ENCODE assay signal across 10 cellular contexts in genomic region chr3:87227835-87228144, GRCh38. TPM values are rescaled to one million over a fixed set of nuclear protein-coding genes. Genes with fewer than 3 reads are reported as not detected.
A peak's percentile ranks its signal among the peaks of the same experiment; 100 is the strongest.
DNase-seq lines count a peak whose midpoint lies in the region; ATAC-seq and TF ChIP-seq lines count a peak whose summit lies in the region.
"Had no signal": no experiment of that assay in that cellular context is flagged by ENCODE, and none has a peak within 500 bp of the region (broad histone marks: within the 10 kb centered on the region; RNA-seq: fewer than 3 reads in every experiment).

No MANE protein-coding gene starts in this region.

- H3K27me3 Mint-ChIP-seq in activated T-helper 17 cell treated with anti-CD3 and anti-CD28 coated beads, Interleukin-2, amount 50 U/mL, for 72 hours = peaks cover 3% of the 10 kb centered on the region

- DNase-seq in GM13976 (ENCODE audit: low spot score) = peak; percentile 3
- no peak for DNase-seq in kidney epithelial cell (ENCODE audit: low read depth)
- no peak for DNase-seq in upper lobe of left lung
- no peak for DNase-seq in 8988T
- DNase-seq in NCI-H2081 treated with DMSO at 0.1 percent for 48 hours (lab: John Stamatoyannopoulos, UW) = no peak
- DNase-seq in activated CD8-positive, alpha-beta memory T cell treated with anti-CD3 and anti-CD28 coated beads for 24 hours = no peak

- peak overlapping the region; percentile 98 for H3K4me3 ChIP-seq in kidney epithelial cell (ENCODE audit: low read depth, low read length)
- H3K4me3 ChIP-seq in upper lobe of left lung = peak overlapping the region; percentile 65 to 92 (median 88)

- H3K4me1 ChIP-seq in upper lobe of left lung = peaks cover 16 to 30% (median 24%) of the 10 kb centered on the region in 4 donors

- peaks cover 3% of the 10 kb centered on the region for H3K9me3 Mint-ChIP-seq in activated T-helper 17 cell treated with anti-CD3 and anti-CD28 coated beads, Interleukin-2, amount 50 U/mL, for 72 hours

- WGBS in upper lobe of left lung, 2 donors = 0% methylated on average over 3 of the region's 3 CpGs

- peak overlapping the region; percentile 99 for H3K27ac Mint-ChIP-seq in activated T-helper 17 cell treated with anti-CD3 and anti-CD28 coated beads, Interleukin-2, amount 50 U/mL, for 72 hours

- TF ChIP-seq CTCF in GM13976 (IDR thresholded peaks at IDR 0.05; ENCODE audit: borderline replicate concordance, control extremely low read depth, extremely low read depth, insufficient read depth, missing control alignments) (no peak), kidney epithelial cell (IDR thresholded peaks at IDR 0.05; ENCODE audit: insufficient read depth, low read length, poor library complexity, severe bottlenecking) (no peak), upper lobe of left lung (IDR thresholded peaks at IDR 0.05) (no peak)

- H3K36me3 Mint-ChIP-seq in activated T-helper 17 cell treated with anti-CD3 and anti-CD28 coated beads, Interleukin-2, amount 50 U/mL, for 72 hours (ENCODE audit: low read depth) = peaks cover 14% of the 10 kb centered on the region

- H3K27me3 ChIP-seq in kidney epithelial cell (ENCODE audit: control insufficient read depth, insufficient read depth, low read length) (no peaks in the 10 kb centered on the region), upper lobe of left lung (no peaks in the 10 kb centered on the region)

- ATAC-seq in HG02885 (IDR thresholded peaks at IDR 0.05; ENCODE audit: poor library complexity, unreplicated experiment) = peak; percentile 1
- ATAC-seq in activated T-helper 17 cell treated with anti-CD3 and anti-CD28 coated beads, Interleukin-2, amount 50 U/mL, for 72 hours (replicated peaks) = no peak
- peak in 1 of 2 donors; percentile 1 for ATAC-seq in upper lobe of left lung (ENCODE audit: low FRiP score in 2 of 2)

- TF ChIP-seq EP300 in upper lobe of left lung (IDR thresholded peaks at IDR 0.05) = no peak

- in situ Hi-C loops in GM13976 (cut with MboI; ENCODE audit: low sequenced_read_pairs, unreplicated experiment) = no loop called here

- no peaks in the 10 kb centered on the region for H3K9me3 ChIP-seq in upper lobe of left lung

- H3K4me3 Mint-ChIP-seq in activated T-helper 17 cell treated with anti-CD3 and anti-CD28 coated beads, Interleukin-2, amount 50 U/mL, for 72 hours = peak overlapping the region; percentile 99

- peak overlapping the region; percentile 95 to 98 (median 97) for H3K27ac ChIP-seq in upper lobe of left lung

- H3K4me1 Mint-ChIP-seq in activated T-helper 17 cell treated with anti-CD3 and anti-CD28 coated beads, Interleukin-2, amount 50 U/mL, for 72 hours = peaks cover 36% of the 10 kb centered on the region

- TF ChIP-seq POLR2A in upper lobe of left lung (IDR thresholded peaks at IDR 0.05) = no peak

- no peaks in the 10 kb centered on the region for H3K36me3 ChIP-seq in kidney epithelial cell (ENCODE audit: control insufficient read depth, insufficient read depth, low read length)
- H3K36me3 ChIP-seq in upper lobe of left lung = no peaks in the 10 kb centered on the region

RNA-seq across cellular contexts. Expression of gene CHMP2B, which starts 0.7 kb away (rescaled TPM):
- total RNA-seq in activated T-helper 17 cell treated with anti-CD3 and anti-CD28 coated beads, Interleukin-2, amount 50 U/mL, for 72 hours = 10 to 100 TPM; 19.8 to 22.0 TPM
- total RNA-seq in kidney epithelial cell (58.2 and 61.1 TPM in 2 replicates), upper lobe of left lung (10 to 100 TPM; 15.7 to 56.3 (median 38.9) TPM)

RNA-seq across cellular contexts. Expression of gene POU1F1, which starts 48.6 kb away (rescaled TPM):
- total RNA-seq in activated T-helper 17 cell treated with anti-CD3 and anti-CD28 coated beads, Interleukin-2, amount 50 U/mL, for 72 hours = not detected
- total RNA-seq in kidney epithelial cell (not detected in 2 replicates), upper lobe of left lung (not detected)
- total RNA-seq: activated CD8-positive, alpha-beta memory T cell treated with anti-CD3 and anti-CD28 coated beads for 36 hours; subcutaneous adipose tissue had no signal
